ENCODE assay signal across 12 cellular contexts in genomic region chr2:111032721-111033532, GRCh38.
DNase-seq lines count a peak whose midpoint lies in the region; ATAC-seq and TF ChIP-seq lines count a peak whose summit lies in the region.
"Had no signal": no experiment of that assay in that cellular context is flagged by ENCODE, and none has a peak within 500 bp of the region (broad histone marks: within the 10 kb centered on the region; RNA-seq: fewer than 3 reads in every experiment).

No MANE protein-coding gene starts in this region.

- peak in 3 of 6 experiments; percentile 12 to 20 (median 13) for TF ChIP-seq CTCF in Peyer's patch (IDR thresholded peaks at IDR 0.05)
- no peak for TF ChIP-seq CTCF in osteocyte (IDR thresholded peaks at IDR 0.05)
- TF ChIP-seq CTCF in HFFc6 (IDR thresholded peaks at IDR 0.05): no peak

- no peak overlapping the region for H3K4me2 ChIP-seq in GM23248 (ENCODE audit: unreplicated experiment)

- in situ Hi-C loops in GM23248 (cut with MboI): no loop called here

- no peak for ATAC-seq in HG02970 (IDR thresholded peaks at IDR 0.05; ENCODE audit: low FRiP score, unreplicated experiment)

- H3K9me2 ChIP-seq in GM23248 (ENCODE audit: insufficient read depth): no peaks in the 10 kb centered on the region

- H3K9ac ChIP-seq in GM23248: no peak overlapping the region

- H3K27me3 Mint-ChIP-seq in osteocyte (ENCODE audit: unreplicated experiment) (peaks cover 81% of the 10 kb centered on the region), HFFc6 (ENCODE audit: insufficient read depth) (peaks cover 55% of the 10 kb centered on the region)

- H3K79me2 ChIP-seq in GM23248 (ENCODE audit: insufficient read depth): no peaks in the 10 kb centered on the region

- 71 to 75% methylated on average over 10 of the region's 10 CpGs for WGBS in GM23248 (ENCODE audit: low coverage in 1 of 2, low lambda C conversion rate in 2 of 2, missing lambda C conversion rate in 2 of 2), 2 experiments

- H3K27ac Mint-ChIP-seq in osteocyte (ENCODE audit: unreplicated experiment) (no peak overlapping the region), HFFc6 (no peak overlapping the region)

- H3K4me1 ChIP-seq in GM23248 (ENCODE audit: insufficient read depth) (no peaks in the 10 kb centered on the region), Peyer's patch (peaks cover 0 to 44% (median 1%) of the 10 kb centered on the region in 4 donors)

- H3K27me3 ChIP-seq in GM23248 (replicated peaks; ENCODE audit: insufficient read depth) (peaks cover 54% of the 10 kb centered on the region), Peyer's patch (no peaks in the 10 kb centered on the region)

- H3K27ac ChIP-seq in GM23248: no peak overlapping the region
- peak overlapping the region in 3 of 4 donors; percentile 62 to 88 (median 82) for H3K27ac ChIP-seq in Peyer's patch
- H3K27ac ChIP-seq: thoracic aorta had no signal

- no peaks in the 10 kb centered on the region for H3K36me3 ChIP-seq in GM23248 (ENCODE audit: low read depth)
- no peaks in the 10 kb centered on the region for H3K36me3 ChIP-seq in Peyer's patch
- H3K36me3 ChIP-seq: thoracic aorta had no signal

- H3K9me3 ChIP-seq in GM23248 (ENCODE audit: low read depth) (no peaks in the 10 kb centered on the region), Peyer's patch (no peaks in the 10 kb centered on the region)
- H3K9me3 ChIP-seq: thoracic aorta had no signal

- H3K4me1 Mint-ChIP-seq in osteocyte (ENCODE audit: unreplicated experiment) (no peaks in the 10 kb centered on the region), HFFc6 (ENCODE audit: low read depth) (peaks cover 16% of the 10 kb centered on the region)

- H3F3A ChIP-seq in GM23248 (ENCODE audit: insufficient read depth): no peaks in the 10 kb centered on the region

- no peaks in the 10 kb centered on the region for H4K20me1 ChIP-seq in GM23248 (ENCODE audit: insufficient read depth)

- peaks cover 3% of the 10 kb centered on the region for H3K9me3 Mint-ChIP-seq in osteocyte (ENCODE audit: unreplicated experiment)
- no peaks in the 10 kb centered on the region for H3K9me3 Mint-ChIP-seq in HFFc6

- peak; percentile 8 for DNase-seq in GM23248
- DNase-seq in Peyer's patch: peak in 2 of 3 donors; percentile 81 to 88
- DNase-seq in glomerular visceral epithelial cell (ENCODE audit: extremely low spot score): peak; percentile 65
- peak; percentile 67 for DNase-seq in osteocyte (ENCODE audit: extremely low spot score, unreplicated experiment)
- DNase-seq in HFFc6: no peak
- no peak for DNase-seq in activated gamma-delta T cell (lab: John Stamatoyannopoulos, UW)
- DNase-seq in NCI-H2227 (lab: John Stamatoyannopoulos, UW; ENCODE audit: unreplicated experiment): no peak
- DNase-seq: DMS153; NCI-H146; stimulated activated CD4-positive, alpha-beta T cell treated with anti-CD3 and anti-CD28 coated beads, Interleukin-4, amount 100 ng/mL, for 4 hours had no signal

- H3K4me3 ChIP-seq in GM23248: no peak overlapping the region
- no peak overlapping the region for H3K4me3 ChIP-seq in Peyer's patch
- H3K4me3 ChIP-seq: thoracic aorta had no signal

- no peak overlapping the region for H2AFZ ChIP-seq in GM23248

- no peaks in the 10 kb centered on the region for H3K36me3 Mint-ChIP-seq in osteocyte (ENCODE audit: unreplicated experiment)
- no peaks in the 10 kb centered on the region for H3K36me3 Mint-ChIP-seq in HFFc6 (ENCODE audit: low read depth)

- H3K4me3 Mint-ChIP-seq in osteocyte (ENCODE audit: unreplicated experiment) (no peak overlapping the region), HFFc6 (no peak overlapping the region)

- TF ChIP-seq POLR2A in Peyer's patch (IDR thresholded peaks at IDR 0.05): peak in 1 of 2 donors; percentile 27

Comparison
In these comparisons a context has a peak if more than half of its experiments do, and no peak if none do; other contexts are left out.
1. DNase-seq: peak in GM23248 (single experiment), Peyer's patch (2 of 3), glomerular visceral epithelial cell (single experiment) and osteocyte (single experiment); none in HFFc6 (single experiment), activated gamma-delta T cell (single experiment) and NCI-H2227 (single experiment).